In the genomic region with DNA sequence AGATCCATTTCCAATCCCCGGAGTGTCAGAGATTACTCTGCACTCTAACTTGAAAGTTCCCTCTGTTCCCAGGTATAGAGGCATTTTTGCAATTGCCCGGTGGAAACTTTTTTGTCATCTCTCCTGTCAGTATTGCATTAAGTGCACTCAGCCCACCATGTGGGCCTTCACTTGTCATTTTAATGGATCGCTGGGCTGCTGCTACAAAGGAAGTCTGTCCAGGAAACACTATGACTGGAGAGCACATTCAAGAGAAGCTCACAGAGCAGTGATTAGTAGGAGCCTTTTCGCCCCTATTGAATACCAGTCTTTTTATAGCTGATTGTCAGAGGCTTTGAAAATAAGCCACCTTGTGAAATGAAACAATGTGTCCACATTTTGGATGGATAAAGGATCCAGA, we compare ENCODE assay signal across 12 cellular contexts.
DNase-seq lines count a peak whose midpoint lies in the region; ATAC-seq lines count a peak whose summit lies in the region.
"Had no signal": no experiment of that assay in that cellular context is flagged by ENCODE, and none has a peak within 500 bp of the region (broad histone marks: within the 10 kb centered on the region; RNA-seq: fewer than 3 reads in every experiment).

No MANE protein-coding gene starts in this region.

- H3K27me3 Mint-ChIP-seq in stimulated activated naive B cell treated with anti-CD40 and anti-IgM and Interleukin-4, amounts not matched to agents 10 μg/mL and 1 μg/mL and 100 μg/mL, for 72 hours: peaks cover 8 to 12% of the 10 kb centered on the region in 2 donors

- no peaks in the 10 kb centered on the region for H3K4me1 Mint-ChIP-seq in stimulated activated naive B cell treated with anti-CD40 and anti-IgM and Interleukin-4, amounts not matched to agents 10 μg/mL and 1 μg/mL and 100 μg/mL, for 72 hours

- H3K27ac Mint-ChIP-seq in stimulated activated naive B cell treated with anti-CD40 and anti-IgM and Interleukin-4, amounts not matched to agents 10 μg/mL and 1 μg/mL and 100 μg/mL, for 72 hours: no peak overlapping the region

- H3K9me3 Mint-ChIP-seq in stimulated activated naive B cell treated with anti-CD40 and anti-IgM and Interleukin-4, amounts not matched to agents 10 μg/mL and 1 μg/mL and 100 μg/mL, for 72 hours: peaks cover 0 to 2% of the 10 kb centered on the region in 2 donors

- no peaks in the 10 kb centered on the region for H3K36me3 Mint-ChIP-seq in stimulated activated naive B cell treated with anti-CD40 and anti-IgM and Interleukin-4, amounts not matched to agents 10 μg/mL and 1 μg/mL and 100 μg/mL, for 72 hours

- DNase-seq in NCI-H748 (lab: John Stamatoyannopoulos, UW; ENCODE audit: unreplicated experiment) (peak; percentile 53), NCI-H748 treated with DMSO at 0.1 percent for 48 hours (lab: John Stamatoyannopoulos, UW) (no peak), NCI-H69 (lab: John Stamatoyannopoulos, UW) (peak; percentile 17), lung microvascular endothelial cell (ENCODE audit: low read depth in 2 of 2) (peak; percentile 21 to 45), NCI-H524 treated with DMSO at 0.1 percent for 48 hours (lab: John Stamatoyannopoulos, UW) (no peak), H4 (ENCODE audit: low spot score) (no peak)
- no peak for DNase-seq in stimulated activated naive B cell treated with anti-CD40 and anti-IgM and Interleukin-4, amounts not matched to agents 10 μg/mL and 1 μg/mL and 100 μg/mL, for 72 hours
- DNase-seq: NCI-H1436; NCI-H2029; NCI-H524; NK-92 treated with Interleukin-12 subunit alpha and Interleukin-12 subunit beta, amount 100 ng/mL, for 24 hours had no signal

- ATAC-seq in HG03175 (IDR thresholded peaks at IDR 0.05; ENCODE audit: unreplicated experiment): no peak
- no peak for ATAC-seq in stimulated activated naive B cell treated with anti-CD40 and anti-IgM and Interleukin-4, amounts not matched to agents 10 μg/mL and 1 μg/mL and 100 μg/mL, for 72 hours (replicated peaks)

- no peak overlapping the region for H3K4me3 Mint-ChIP-seq in stimulated activated naive B cell treated with anti-CD40 and anti-IgM and Interleukin-4, amounts not matched to agents 10 μg/mL and 1 μg/mL and 100 μg/mL, for 72 hours

Comparison
In these comparisons a context has a peak if more than half of its experiments do, and no peak if none do; other contexts are left out.
1. DNase-seq: peak in NCI-H748 (single experiment), NCI-H69 (single experiment) and lung microvascular endothelial cell (2 of 2); none in NCI-H748 treated with DMSO at 0.1 percent for 48 hours (single experiment), NCI-H524 treated with DMSO at 0.1 percent for 48 hours (single experiment), H4 (single experiment) and stimulated activated naive B cell treated with anti-CD40 and anti-IgM and Interleukin-4, amounts not matched to agents 10 μg/mL and 1 μg/mL and 100 μg/mL, for 72 hours (single experiment).